ENCODE assay signal across 1 cellular context in genomic region chr7:24769863-24770262, GRCh38.
TF ChIP-seq lines count a peak whose summit lies in the region.

No MANE protein-coding gene starts in this region.

TF ChIP-seq in GM23338, 12 proteins besides CTCF, POLR2A, EP300 and RAD21 (continued from another document):
- TF ChIP-seq REST (IDR thresholded peaks at IDR 0.05; ENCODE audit: unreplicated experiment) (no peak), ETS1 (IDR thresholded peaks at IDR 0.05) (no peak), EZH2phosphoT487 (IDR thresholded peaks at IDR 0.05; ENCODE audit: unreplicated experiment) (no peak)
TF ChIP-seq in GM23338: peak in this region for 0.
